In genomic region chr18:79395761-79396404, GRCh38 we compare ENCODE assay signal across 8 cellular contexts. TPM values are rescaled to one million over a fixed set of nuclear protein-coding genes. Genes with fewer than 3 reads are reported as not detected.
DNase-seq lines count a peak whose midpoint lies in the region; ATAC-seq, FAIRE-seq and TF ChIP-seq lines count a peak whose summit lies in the region.

Gene NFATC1 (plus strand): TSS chr18:79395930. CDS start chr18:79396225, 295 bp downstream.

- ATAC-seq in Right ventricle myocardium inferior (peak; percentile 47), GM21515 (IDR thresholded peaks at IDR 0.05; ENCODE audit: unreplicated experiment) (no peak)

- H3K27ac Mint-ChIP-seq in activated naive CD4-positive, alpha-beta T cell treated with anti-CD3 and anti-CD28 coated beads, Interleukin-2, amount 10 ng/mL, durations not matched to agents 7 days and 5 days, result peak within 1 kb of the TSS; percentile 14

- in situ Hi-C loops in HAP-1 (cut with MboI; ENCODE audit: low sequenced_read_pairs), result no loop called here

- TF ChIP-seq POLR2A in Peyer's patch (IDR thresholded peaks at IDR 0.05), result no peak
- TF ChIP-seq POLR2A in prostate gland (IDR thresholded peaks at IDR 0.05), result peak; percentile 35

- H3K9me3 ChIP-seq in HAP-1 (no peaks in the 10 kb centered on the region), Peyer's patch (no peaks in the 10 kb centered on the region), prostate gland (no peaks in the 10 kb centered on the region)

- H3K4me3 ChIP-seq in BJ (ENCODE audit: low read depth, low read length) (peak within 1 kb of the TSS; percentile 35), HAP-1 (peak within 1 kb of the TSS; percentile 48), Peyer's patch (peak within 1 kb of the TSS; percentile 52 to 70 (median 59)), prostate gland (peak within 1 kb of the TSS; percentile 45 to 54)

- H3K27me3 Mint-ChIP-seq in activated naive CD4-positive, alpha-beta T cell treated with anti-CD3 and anti-CD28 coated beads, Interleukin-2, amount 10 ng/mL, durations not matched to agents 7 days and 5 days, result peaks cover 52% of the 10 kb centered on the region

- no peak for FAIRE-seq in urothelium cell line (lab: Jason Lieb, UNC)

- H3K27me3 ChIP-seq in BJ (ENCODE audit: control insufficient read depth, insufficient read depth, low read length) (peaks cover 9% of the 10 kb centered on the region), HAP-1 (ENCODE audit: low read depth) (no peaks in the 10 kb centered on the region), Peyer's patch (peaks cover 0 to 11% of the 10 kb centered on the region in 2 donors), prostate gland (replicated peaks; ENCODE audit: insufficient read depth) (no peaks in the 10 kb centered on the region)

- H3K4me3 Mint-ChIP-seq in activated naive CD4-positive, alpha-beta T cell treated with anti-CD3 and anti-CD28 coated beads, Interleukin-2, amount 10 ng/mL, durations not matched to agents 7 days and 5 days, result peak within 1 kb of the TSS; percentile 76

- H3K4me1 Mint-ChIP-seq in activated naive CD4-positive, alpha-beta T cell treated with anti-CD3 and anti-CD28 coated beads, Interleukin-2, amount 10 ng/mL, durations not matched to agents 7 days and 5 days, result peaks cover 45% of the 10 kb centered on the region

- H3K36me3 ChIP-seq in BJ (ENCODE audit: control insufficient read depth, insufficient read depth, low read length) (no peaks in the 10 kb centered on the region), HAP-1 (replicated peaks) (no peaks in the 10 kb centered on the region), Peyer's patch (no peaks in the 10 kb centered on the region), prostate gland (no peaks in the 10 kb centered on the region)

- POLR2A ChIA-PET in BJ (lab: Charles Lee), result no interaction called here

- H3K27ac ChIP-seq in Peyer's patch, result peak within 1 kb of the TSS; percentile 86 to 100 (median 90)
- H3K27ac ChIP-seq in prostate gland, result peak within 1 kb of the TSS; percentile 68 to 84

- no peak for TF ChIP-seq CTCF in BJ (IDR thresholded peaks at IDR 0.05; ENCODE audit: insufficient read depth, low read depth, low read length)
- TF ChIP-seq CTCF in Peyer's patch (IDR thresholded peaks at IDR 0.05), result no peak
- TF ChIP-seq CTCF in prostate gland (IDR thresholded peaks at IDR 0.05), result peak in 1 of 4 experiments; percentile 16

- peaks cover 16% of the 10 kb centered on the region for H3K4me1 ChIP-seq in HAP-1
- H3K4me1 ChIP-seq in Peyer's patch, result peaks cover 4 to 37% (median 20%) of the 10 kb centered on the region in 4 donors
- H3K4me1 ChIP-seq in prostate gland (replicated peaks), result peaks cover 3% of the 10 kb centered on the region

- H3K9me3 Mint-ChIP-seq in activated naive CD4-positive, alpha-beta T cell treated with anti-CD3 and anti-CD28 coated beads, Interleukin-2, amount 10 ng/mL, durations not matched to agents 7 days and 5 days, result no peaks in the 10 kb centered on the region

- DNase-seq in BJ (ENCODE audit: low read depth), result no peak
- DNase-seq in HAP-1 (ENCODE audit: low spot score in 2 of 2), result peak; percentile 79 to 91
- peak; percentile 60 to 82 (median 66) for DNase-seq in Peyer's patch
- DNase-seq in activated naive CD4-positive, alpha-beta T cell treated with anti-CD3 and anti-CD28 coated beads, Interleukin-2, amount 10 ng/mL, durations not matched to agents 7 days and 5 days, result peak; percentile 73
- DNase-seq in Right ventricle myocardium inferior (ENCODE audit: missing footprints), result peak; percentile 89
- DNase-seq in prostate gland (ENCODE audit: low spot score), result peak; percentile 55
- DNase-seq in urothelium cell line (ENCODE audit: low spot score), result peak; percentile 86

- H3K36me3 Mint-ChIP-seq in activated naive CD4-positive, alpha-beta T cell treated with anti-CD3 and anti-CD28 coated beads, Interleukin-2, amount 10 ng/mL, durations not matched to agents 7 days and 5 days, result peaks cover 3% of the 10 kb centered on the region

- under 1% methylated on average over 78 of the region's 91 CpGs for WGBS in prostate gland

- CTCF ChIA-PET in BJ (lab: Yijun Ruan, JAX), result interaction anchor here (0.7 to 1.2 kb wide), 3 partner anchors 11 to 249 kb away, joined by 3 to 4 read pairs (median 3); no protein-coding TSS in a partner anchor
- CTCF ChIA-PET in activated naive CD4-positive, alpha-beta T cell treated with anti-CD3 and anti-CD28 coated beads, Interleukin-2, amount 10 ng/mL, durations not matched to agents 7 days and 5 days (lab: Charles Lee), result interaction anchor here (1.4 to 4.9 kb wide), 6 partner anchors 16 to 247 kb away, joined by 3 to 37 read pairs (median 14); no protein-coding TSS in a partner anchor

- intact Hi-C loops in Right ventricle myocardium inferior (cut with DNase I), result loop anchor here (5.0 kb wide), 1 partner anchor 131 kb away; no protein-coding TSS in a partner anchor
- intact Hi-C loops in prostate gland (cut with DNase I), result loop anchor here (5.0 kb wide), 1 partner anchor 131 kb away; no protein-coding TSS in a partner anchor

RNA-seq across cellular contexts. Expression of gene NFATC1, which starts in this region (rescaled TPM):
- 0.80 and 1.2 TPM in 2 replicates for polyA plus RNA-seq in BJ (2011; rRNA removed)
- 1.6 and 1.8 TPM in 2 replicates for polyA minus RNA-seq in BJ (2011; rRNA and poly(A)+ RNA removed)
- 10 to 100 TPM in 1 of 4 donors, 1 to 10 TPM in 3; 2.1 to 41.3 (median 7.6) TPM for total RNA-seq in Peyer's patch
- 18.5 TPM for total RNA-seq in Right ventricle myocardium inferior
- 10 to 100 TPM; 16.8 to 24.6 TPM for total RNA-seq in prostate gland
